Comparison of ENCODE assay signal across 22 cellular contexts in genomic region chr11:95984035-95984434, GRCh38.
"Had no signal": no experiment of that assay in that cellular context is flagged by ENCODE, and none has a peak within 500 bp of the region (broad histone marks: within the 10 kb centered on the region; RNA-seq: fewer than 3 reads in every experiment).

No MANE protein-coding gene starts in this region.

- H3K9me3 ChIP-seq: neutrophil, prostate gland, right atrium auricular region, stomach, thyroid gland had no signal

- ATAC-seq: left lobe of liver; natural killer cell treated with Interleukin-12 subunit alpha and Interleukin-12 subunit beta and Interleukin-15 and Interleukin-18, amount 100 ng/mL, for 72 hours; sciatic nerve had no signal

- H3K27me3 ChIP-seq: dorsolateral prefrontal cortex, neutrophil, right atrium auricular region, stomach, thyroid gland had no signal

- H3K4me3 ChIP-seq: dorsolateral prefrontal cortex, lung, prostate gland, right atrium auricular region, smooth muscle cell, stomach, thyroid gland had no signal

- H3K4me1 Mint-ChIP-seq: memory B cell, naive B cell had no signal

- H3K4me2 ChIP-seq: smooth muscle cell had no signal

- H3K27me3 Mint-ChIP-seq: memory B cell; naive B cell; natural killer cell treated with Interleukin-12 subunit alpha and Interleukin-12 subunit beta and Interleukin-15 and Interleukin-18, amount 100 ng/mL, for 72 hours; type B pancreatic cell had no signal

- H3K36me3 ChIP-seq: neutrophil had no signal

- H3K79me2 ChIP-seq: parathyroid adenoma had no signal

- H3K9me3 Mint-ChIP-seq: memory B cell; naive B cell; natural killer cell treated with Interleukin-12 subunit alpha and Interleukin-12 subunit beta and Interleukin-15 and Interleukin-18, amount 100 ng/mL, for 72 hours; neural crest cell; type B pancreatic cell had no signal

- DNase-seq: dorsolateral prefrontal cortex; effector CD4-positive, alpha-beta T cell; naive B cell; stimulated activated CD4-positive, alpha-beta T cell treated with anti-CD3 and anti-CD28 coated beads, Interleukin-12 subunit alpha, Interleukin-12 subunit beta, amount 100 ng/mL, for 4 hours; stimulated activated CD4-positive, alpha-beta T cell treated with anti-CD3 and anti-CD28 coated beads, Interleukin-1b, Interleukin-23, amount 100 ng/mL, for 48 hours; stimulated activated CD4-positive, alpha-beta T cell treated with anti-CD3 and anti-CD28 coated beads, Interleukin-4, amount 100 ng/mL, for 1 hour; stimulated activated CD8-positive, alpha-beta memory T cell treated with anti-CD3 and anti-CD28 coated beads, Interleukin-4, amount 100 ng/mL, for 48 hours; stimulated activated naive CD4-positive, alpha-beta T cell; stomach; thyroid gland had no signal

- H2AFZ ChIP-seq: parathyroid adenoma had no signal

- H3K27ac Mint-ChIP-seq: memory B cell; natural killer cell treated with Interleukin-12 subunit alpha and Interleukin-12 subunit beta and Interleukin-15 and Interleukin-18, amount 100 ng/mL, for 72 hours had no signal

- H3K27ac ChIP-seq: dorsolateral prefrontal cortex, neutrophil, parathyroid adenoma, prostate gland, right atrium auricular region, stomach, thyroid gland had no signal

- H3K4me3 Mint-ChIP-seq: memory B cell; naive B cell; natural killer cell treated with Interleukin-12 subunit alpha and Interleukin-12 subunit beta and Interleukin-15 and Interleukin-18, amount 100 ng/mL, for 72 hours; neural crest cell; type B pancreatic cell had no signal

- H3K4me1 ChIP-seq: parathyroid adenoma, prostate gland, right atrium auricular region, stomach, thyroid gland had no signal
